ENCODE assay signal across 1 cellular context in genomic region chr2:232550351-232551261, GRCh38.
TF ChIP-seq lines count a peak whose summit lies in the region.

A gene with protein sequence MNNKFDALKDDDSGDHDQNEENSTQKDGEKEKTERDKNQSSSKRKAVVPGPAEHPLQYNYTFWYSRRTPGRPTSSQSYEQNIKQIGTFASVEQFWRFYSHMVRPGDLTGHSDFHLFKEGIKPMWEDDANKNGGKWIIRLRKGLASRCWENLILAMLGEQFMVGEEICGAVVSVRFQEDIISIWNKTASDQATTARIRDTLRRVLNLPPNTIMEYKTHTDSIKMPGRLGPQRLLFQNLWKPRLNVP (plus strand): TSS chr2:232550689. CDS start chr2:232550725, 36 bp downstream.
Gene TIGD1 (minus strand): TSS chr2:232550557. CDS start chr2:232549882, 675 bp downstream.

TF ChIP-seq in PFSK-1, 5 proteins besides CTCF, POLR2A, EP300 and RAD21 (continued from another document):
- TF ChIP-seq, protein P1, sequence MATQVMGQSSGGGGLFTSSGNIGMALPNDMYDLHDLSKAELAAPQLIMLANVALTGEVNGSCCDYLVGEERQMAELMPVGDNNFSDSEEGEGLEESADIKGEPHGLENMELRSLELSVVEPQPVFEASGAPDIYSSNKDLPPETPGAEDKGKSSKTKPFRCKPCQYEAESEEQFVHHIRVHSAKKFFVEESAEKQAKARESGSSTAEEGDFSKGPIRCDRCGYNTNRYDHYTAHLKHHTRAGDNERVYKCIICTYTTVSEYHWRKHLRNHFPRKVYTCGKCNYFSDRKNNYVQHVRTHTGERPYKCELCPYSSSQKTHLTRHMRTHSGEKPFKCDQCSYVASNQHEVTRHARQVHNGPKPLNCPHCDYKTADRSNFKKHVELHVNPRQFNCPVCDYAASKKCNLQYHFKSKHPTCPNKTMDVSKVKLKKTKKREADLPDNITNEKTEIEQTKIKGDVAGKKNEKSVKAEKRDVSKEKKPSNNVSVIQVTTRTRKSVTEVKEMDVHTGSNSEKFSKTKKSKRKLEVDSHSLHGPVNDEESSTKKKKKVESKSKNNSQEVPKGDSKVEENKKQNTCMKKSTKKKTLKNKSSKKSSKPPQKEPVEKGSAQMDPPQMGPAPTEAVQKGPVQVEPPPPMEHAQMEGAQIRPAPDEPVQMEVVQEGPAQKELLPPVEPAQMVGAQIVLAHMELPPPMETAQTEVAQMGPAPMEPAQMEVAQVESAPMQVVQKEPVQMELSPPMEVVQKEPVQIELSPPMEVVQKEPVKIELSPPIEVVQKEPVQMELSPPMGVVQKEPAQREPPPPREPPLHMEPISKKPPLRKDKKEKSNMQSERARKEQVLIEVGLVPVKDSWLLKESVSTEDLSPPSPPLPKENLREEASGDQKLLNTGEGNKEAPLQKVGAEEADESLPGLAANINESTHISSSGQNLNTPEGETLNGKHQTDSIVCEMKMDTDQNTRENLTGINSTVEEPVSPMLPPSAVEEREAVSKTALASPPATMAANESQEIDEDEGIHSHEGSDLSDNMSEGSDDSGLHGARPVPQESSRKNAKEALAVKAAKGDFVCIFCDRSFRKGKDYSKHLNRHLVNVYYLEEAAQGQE (IDR thresholded peaks at IDR 0.05; ENCODE audit: insufficient read depth in 1 of 2, low read depth in 2 of 2, low read length in 2 of 2) = peak; percentile 60 to 62; a peak in 3 of 4 replicates
- TF ChIP-seq POLR2AphosphoS5 (IDR thresholded peaks at IDR 0.05; ENCODE audit: low read depth, low read length) (peak; percentile 87), TAF1 (IDR thresholded peaks at IDR 0.05; ENCODE audit: borderline replicate concordance, insufficient read depth, low read length) (peak; percentile 89), SIN3A (IDR thresholded peaks at IDR 0.05; ENCODE audit: borderline replicate concordance, insufficient read depth, low read length) (0 out of 2 replicates have a peak, but pooled peaks have one; percentile 9)
